In the genomic region with DNA sequence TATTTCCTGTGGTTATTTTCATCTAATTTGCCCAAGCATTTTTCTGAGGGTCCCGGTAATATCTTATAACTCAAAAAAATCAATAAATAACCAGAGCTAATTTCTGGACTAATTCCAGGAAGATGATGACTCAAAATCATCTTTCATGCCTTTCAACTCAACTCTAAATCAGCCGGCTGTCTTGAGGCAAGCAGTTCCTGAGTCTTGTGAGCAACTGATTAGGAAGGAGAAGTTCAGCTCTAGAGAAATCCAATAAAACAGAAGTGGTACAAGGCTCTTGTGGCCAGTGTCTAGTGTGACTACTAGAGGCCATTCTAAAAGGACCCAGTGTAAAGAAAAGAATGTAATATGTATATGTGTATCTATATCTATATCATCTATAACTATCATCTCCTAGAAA, we compare ENCODE assay signal across 26 cellular contexts.
A peak's percentile ranks its signal among the peaks of the same experiment; 100 is the strongest.
DNase-seq lines count a peak whose midpoint lies in the region; ATAC-seq and TF ChIP-seq lines count a peak whose summit lies in the region.
"Had no signal": no experiment of that assay in that cellular context is flagged by ENCODE, and none has a peak within 500 bp of the region (broad histone marks: within the 10 kb centered on the region; RNA-seq: fewer than 3 reads in every experiment).

No MANE protein-coding gene starts in this region.

- TF ChIP-seq CTCF in hepatocyte (IDR thresholded peaks at IDR 0.05; ENCODE audit: poor library complexity): no peak

- no peaks in the 10 kb centered on the region for H3K4me1 Mint-ChIP-seq in activated T-cell treated with anti-CD3 and anti-CD28 coated beads, Interleukin-2, amount 50 U/mL, for 24 hours (ENCODE audit: low read depth)
- H3K4me1 Mint-ChIP-seq: B cell; naive thymus-derived CD8-positive, alpha-beta T cell had no signal

- H3K27ac Mint-ChIP-seq in activated T-cell treated with anti-CD3 and anti-CD28 coated beads, Interleukin-2, amount 50 U/mL, for 24 hours: no peak overlapping the region
- H3K27ac Mint-ChIP-seq: activated CD4-positive, alpha-beta memory T cell treated with anti-CD3 and anti-CD28 coated beads for 36 hours; activated naive CD8-positive, alpha-beta T cell; B cell; naive thymus-derived CD8-positive, alpha-beta T cell; type B pancreatic cell had no signal

- no peak overlapping the region for H2AFZ ChIP-seq in hepatocyte

- no peaks in the 10 kb centered on the region for H3K27me3 ChIP-seq in hepatocyte
- H3K27me3 ChIP-seq: cardiac muscle cell, foreskin keratinocyte had no signal

- no peak overlapping the region for H3K27ac ChIP-seq in hepatocyte
- H3K27ac ChIP-seq: A549, cardiac muscle cell, coronary artery, foreskin keratinocyte had no signal

- H3K9me2 ChIP-seq in hepatocyte (replicated peaks; ENCODE audit: insufficient read depth): no peaks in the 10 kb centered on the region

- WGBS in hepatocyte (ENCODE audit: low lambda C conversion rate, missing lambda C conversion rate): 90% methylated on average over 2 of the region's 2 CpGs

- DNase-seq in SK-MEL-5 (ENCODE audit: low read depth, low spot score) (peak; percentile 51), hepatocyte (ENCODE audit: low spot score) (no peak), DMS79 treated with DMSO at 0.1 percent for 48 hours (lab: John Stamatoyannopoulos, UW) (no peak)
- no peak for DNase-seq in effector CD8-positive, alpha-beta T cell (lab: John Stamatoyannopoulos, UW)
- no peak for DNase-seq in activated T-cell treated with anti-CD3 and anti-CD28 coated beads, Interleukin-2, amount 50 U/mL, for 24 hours
- DNase-seq: activated CD4-positive, alpha-beta memory T cell treated with anti-CD3 and anti-CD28 coated beads for 36 hours; aorta; foreskin keratinocyte; hippocampal formation; naive thymus-derived CD8-positive, alpha-beta T cell; NCI-H1105 treated with DMSO at 0.1 percent for 48 hours; NCI-H2029; NCI-H226; occipital lobe had no signal

- no peaks in the 10 kb centered on the region for H3K36me3 Mint-ChIP-seq in activated T-cell treated with anti-CD3 and anti-CD28 coated beads, Interleukin-2, amount 50 U/mL, for 24 hours (ENCODE audit: low read depth)
- H3K36me3 Mint-ChIP-seq: activated CD4-positive, alpha-beta memory T cell treated with anti-CD3 and anti-CD28 coated beads for 36 hours; activated naive CD8-positive, alpha-beta T cell; naive thymus-derived CD8-positive, alpha-beta T cell; type B pancreatic cell had no signal

- no peaks in the 10 kb centered on the region for H3K4me1 ChIP-seq in hepatocyte (ENCODE audit: insufficient read depth)
- H3K4me1 ChIP-seq: A549, foreskin keratinocyte had no signal

- H3K27me3 Mint-ChIP-seq in activated T-cell treated with anti-CD3 and anti-CD28 coated beads, Interleukin-2, amount 50 U/mL, for 24 hours: no peaks in the 10 kb centered on the region
- H3K27me3 Mint-ChIP-seq: activated CD4-positive, alpha-beta memory T cell treated with anti-CD3 and anti-CD28 coated beads for 36 hours; activated naive CD8-positive, alpha-beta T cell; B cell; naive thymus-derived CD8-positive, alpha-beta T cell; type B pancreatic cell had no signal

- H3K79me2 ChIP-seq in hepatocyte: no peaks in the 10 kb centered on the region

- H3K4me3 Mint-ChIP-seq in activated T-cell treated with anti-CD3 and anti-CD28 coated beads, Interleukin-2, amount 50 U/mL, for 24 hours: no peak overlapping the region
- H3K4me3 Mint-ChIP-seq: activated CD4-positive, alpha-beta memory T cell treated with anti-CD3 and anti-CD28 coated beads for 36 hours; activated naive CD8-positive, alpha-beta T cell; B cell; naive thymus-derived CD8-positive, alpha-beta T cell; type B pancreatic cell had no signal

- no peak overlapping the region for H3K4me3 ChIP-seq in hepatocyte
- H3K4me3 ChIP-seq: A549, cardiac muscle cell, coronary artery had no signal

- in situ Hi-C loops in SK-MEL-5 (cut with HindIII; ENCODE audit: low pct_unique_long_range_greater_than_20kb, low sequenced_read_pairs): no loop called here

- H3K36me3 ChIP-seq in hepatocyte (replicated peaks; ENCODE audit: insufficient read depth, low read depth): no peaks in the 10 kb centered on the region
- H3K36me3 ChIP-seq: cardiac muscle cell had no signal

- H3K9me3 Mint-ChIP-seq in activated T-cell treated with anti-CD3 and anti-CD28 coated beads, Interleukin-2, amount 50 U/mL, for 24 hours: peaks cover 6% of the 10 kb centered on the region
- H3K9me3 Mint-ChIP-seq: activated CD4-positive, alpha-beta memory T cell treated with anti-CD3 and anti-CD28 coated beads for 36 hours; type B pancreatic cell had no signal

- no peaks in the 10 kb centered on the region for H4K20me1 ChIP-seq in hepatocyte (ENCODE audit: insufficient read depth, poor library complexity, severe bottlenecking)

- H3K4me2 ChIP-seq in hepatocyte: no peak overlapping the region
- H3K4me2 ChIP-seq: A549 had no signal

- H3K9me3 ChIP-seq in hepatocyte (ENCODE audit: low read depth): no peaks in the 10 kb centered on the region

- peak; percentile 59 for ATAC-seq in GM18498 (IDR thresholded peaks at IDR 0.05; ENCODE audit: unreplicated experiment)
- peak; percentile 61 for ATAC-seq in GM21381 (IDR thresholded peaks at IDR 0.05; ENCODE audit: unreplicated experiment)
- peak; percentile 52 for ATAC-seq in HG03175 (IDR thresholded peaks at IDR 0.05; ENCODE audit: unreplicated experiment)
- ATAC-seq: A549; esophagus mucosa; foreskin keratinocyte; HCT116; left lobe of liver; naive thymus-derived CD8-positive, alpha-beta T cell had no signal
